ENCODE assay signal across 31 cellular contexts in the genomic region with DNA sequence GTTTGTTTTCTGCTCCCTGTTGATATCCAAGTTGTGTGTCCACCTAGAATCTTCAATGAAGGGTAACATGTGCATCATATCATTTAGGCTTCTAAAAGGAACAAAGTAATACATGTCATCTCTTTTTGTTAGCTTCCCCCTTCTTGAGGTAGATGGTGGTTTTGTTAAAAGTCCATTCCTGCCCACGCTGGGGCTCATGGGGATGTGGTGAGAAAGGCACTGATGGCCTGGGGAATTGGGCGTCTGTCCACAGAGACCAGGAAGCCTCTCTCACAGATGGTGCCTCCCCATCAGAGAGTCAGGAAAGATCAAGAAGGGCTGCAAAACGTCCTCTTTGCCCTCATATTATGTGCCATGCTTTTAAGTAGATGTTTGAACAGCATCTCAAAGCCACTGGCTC.
"Had no signal": no experiment of that assay in that cellular context is flagged by ENCODE, and none has a peak within 500 bp of the region (broad histone marks: within the 10 kb centered on the region; RNA-seq: fewer than 3 reads in every experiment).

No MANE protein-coding gene starts in this region.

- DNase-seq: activated CD4-positive, alpha-beta memory T cell treated with anti-CD3 and anti-CD28 coated beads, Interleukin-2, amount 10 ng/mL, durations not matched to agents 7 days and 5 days; activated CD4-positive, alpha-beta T cell treated with anti-CD3 and anti-CD28 coated beads for 1 hour; activated CD4-positive, alpha-beta T cell treated with anti-CD3 and anti-CD28 coated beads for 36 hours; activated CD4-positive, alpha-beta T cell treated with anti-CD3 and anti-CD28 coated beads for 48 hours; activated CD4-positive, alpha-beta T cell treated with anti-CD3 and anti-CD28 coated beads, Interleukin-2, amount 10 ng/mL, durations not matched to agents 7 days and 5 days; activated CD4-positive, alpha-beta T cell treated with anti-CD3 and anti-CD28 coated beads, Interleukin-2, amount 50 U/mL, for 48 hours; activated CD4-positive, CD25-positive, alpha-beta regulatory T cell; activated CD8-positive, alpha-beta memory T cell treated with anti-CD3 and anti-CD28 coated beads for 24 hours; activated CD8-positive, alpha-beta memory T cell treated with anti-CD3 and anti-CD28 coated beads, Interleukin-2, amount 10 ng/mL, durations not matched to agents 7 days and 5 days; activated CD8-positive, alpha-beta memory T cell treated with anti-CD3 and anti-CD28 coated beads, Interleukin-2, amount 50 U/mL, for 48 hours; activated CD8-positive, alpha-beta T cell treated with anti-CD3 and anti-CD28 coated beads, Interleukin-2, amount 10 ng/mL, durations not matched to agents 7 days and 5 days; activated effector memory CD4-positive, alpha-beta T cell treated with Interleukin-2 at 50 U/mL for 16 hours; activated gamma-delta T cell; activated naive CD4-positive, alpha-beta T cell treated with anti-CD3 and anti-CD28 coated beads, Interleukin-2, amount 10 ng/mL, durations not matched to agents 7 days and 5 days; activated naive CD4-positive, alpha-beta T cell treated with Interleukin-2 at 50 U/mL for 16 hours; activated naive CD8-positive, alpha-beta T cell treated with anti-CD3 and anti-CD28 coated beads, Interleukin-2, amount 10 ng/mL, durations not matched to agents 7 days and 5 days; activated naive CD8-positive, alpha-beta T cell treated with anti-CD3 and anti-CD28 coated beads, Interleukin-2, amount 50 U/mL, for 24 hours; activated T-cell treated with anti-CD3 and anti-CD28 coated beads, Interleukin-2, amount 50 U/mL, for 24 hours; activated T-cell treated with anti-CD3 and anti-CD28 coated beads, Interleukin-2, amount 50 U/mL, for 48 hours; amygdala; anterior cingulate cortex; caudate nucleus; cerebellar nuclear complex; T-helper 2 cell; T-helper 9 cell; WERI-Rb-1 had no signal

- H3K4me1 ChIP-seq: ascending aorta had no signal

- H3K27ac ChIP-seq: ascending aorta, cardiac muscle cell, WERI-Rb-1 had no signal

- H3K4me3 ChIP-seq: ascending aorta, cardiac muscle cell had no signal

- FAIRE-seq: bronchial epithelial cell had no signal

- H3K36me3 ChIP-seq: ascending aorta, cardiac muscle cell, WERI-Rb-1 had no signal

- H3K9me3 ChIP-seq: ascending aorta had no signal

- ATAC-seq: activated CD4-positive, alpha-beta T cell treated with anti-CD3 and anti-CD28 coated beads for 36 hours; activated CD4-positive, CD25-positive, alpha-beta regulatory T cell treated with anti-CD3 and anti-CD28 coated beads, Interleukin-2, amount 50 U/mL, for 24 hours; activated CD8-positive, alpha-beta memory T cell treated with anti-CD3 and anti-CD28 coated beads, Interleukin-2, amount 10 ng/mL, durations not matched to agents 7 days and 5 days; activated CD8-positive, alpha-beta T cell treated with anti-CD3 and anti-CD28 coated beads, Interleukin-2, amount 10 ng/mL, durations not matched to agents 7 days and 5 days; activated naive CD8-positive, alpha-beta T cell treated with anti-CD3 and anti-CD28 coated beads, Interleukin-2, amount 50 U/mL, for 24 hours; WTC11 had no signal

- H3K27me3 ChIP-seq: ascending aorta, cardiac muscle cell had no signal
